16 cellular contexts compared by ENCODE assay signal in the genomic region with DNA sequence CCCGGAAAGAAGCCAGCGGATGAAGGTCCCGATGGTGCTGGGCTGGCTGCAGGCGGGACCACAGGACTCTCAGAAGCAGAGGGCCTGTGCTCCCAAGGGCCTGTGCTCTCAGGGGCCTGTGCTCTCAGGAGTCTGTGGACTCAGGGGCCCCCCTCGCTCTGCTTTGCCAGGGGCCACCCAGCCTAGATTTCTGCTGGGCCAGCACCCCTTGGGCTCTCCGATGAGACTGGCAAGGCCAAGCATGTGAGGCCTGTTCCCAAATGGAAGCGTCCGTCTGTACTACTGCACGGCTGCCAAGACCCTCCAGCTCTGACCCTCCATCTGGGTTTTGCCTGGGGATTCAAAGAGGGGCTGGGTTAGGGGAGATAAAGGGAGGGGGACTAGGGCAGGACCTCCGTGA. TPM values are rescaled to one million over a fixed set of nuclear protein-coding genes. Genes with fewer than 3 reads are reported as not detected.
DNase-seq lines count a peak whose midpoint lies in the region; TF ChIP-seq lines count a peak whose summit lies in the region.
"Had no signal": no experiment of that assay in that cellular context is flagged by ENCODE, and none has a peak within 500 bp of the region (broad histone marks: within the 10 kb centered on the region; RNA-seq: fewer than 3 reads in every experiment).

No MANE protein-coding gene starts in this region.

- H3K36me3 Mint-ChIP-seq in chondrocyte (ENCODE audit: low read depth) (peaks cover 6% of the 10 kb centered on the region), nephron (ENCODE audit: low read depth) (peaks cover 20% of the 10 kb centered on the region), type B pancreatic cell (peaks cover 40% of the 10 kb centered on the region)
- H3K36me3 Mint-ChIP-seq: naive thymus-derived CD4-positive, alpha-beta T cell had no signal

- H3K4me3 ChIP-seq in right atrium auricular region = no peak overlapping the region
- H3K4me3 ChIP-seq in uterus = no peak overlapping the region
- H3K4me3 ChIP-seq: esophagus muscularis mucosa, psoas muscle had no signal

- peak overlapping the region; percentile 37 for H3K27ac ChIP-seq in right atrium auricular region
- H3K27ac ChIP-seq in uterus = no peak overlapping the region
- H3K27ac ChIP-seq: esophagus muscularis mucosa, psoas muscle had no signal

- H3K27me3 ChIP-seq in right atrium auricular region = no peaks in the 10 kb centered on the region
- H3K27me3 ChIP-seq in uterus = no peaks in the 10 kb centered on the region
- H3K27me3 ChIP-seq: dorsolateral prefrontal cortex, esophagus muscularis mucosa had no signal

- no peak for TF ChIP-seq CTCF in right atrium auricular region (IDR thresholded peaks at IDR 0.05)
- TF ChIP-seq CTCF in chondrocyte (IDR thresholded peaks at IDR 0.05) = no peak
- TF ChIP-seq CTCF in nephron (IDR thresholded peaks at IDR 0.05; ENCODE audit: unreplicated experiment in 3 of 3) = no peak
- TF ChIP-seq CTCF in type B pancreatic cell (conservative IDR thresholded peaks at IDR 0.05) = no peak
- TF ChIP-seq CTCF in uterus (IDR thresholded peaks at IDR 0.05) = no peak

- H3K36me3 ChIP-seq in right atrium auricular region = no peaks in the 10 kb centered on the region
- no peaks in the 10 kb centered on the region for H3K36me3 ChIP-seq in uterus
- H3K36me3 ChIP-seq: esophagus muscularis mucosa had no signal

- H3K27ac Mint-ChIP-seq in chondrocyte (ENCODE audit: unreplicated experiment) (peak overlapping the region; percentile 36), nephron (peak overlapping the region; percentile 63 to 84 (median 74)), type B pancreatic cell (peak overlapping the region; percentile 56)
- H3K27ac Mint-ChIP-seq: naive thymus-derived CD4-positive, alpha-beta T cell had no signal

- peaks cover 0 to 63% of the 10 kb centered on the region in 2 donors for H3K4me1 ChIP-seq in right atrium auricular region
- H3K4me1 ChIP-seq in uterus = no peaks in the 10 kb centered on the region

- intact Hi-C loops in cardiac septum (cut with DNase I) = loop anchor here (5.0 kb wide), 1 partner anchor 101 kb away; no protein-coding TSS in a partner anchor
- intact Hi-C loops in uterus (cut with DNase I; ENCODE audit: low total_unique reads) = no loop called here

- H3K9me3 ChIP-seq in right atrium auricular region = no peaks in the 10 kb centered on the region
- H3K9me3 ChIP-seq in uterus = no peaks in the 10 kb centered on the region
- H3K9me3 ChIP-seq: esophagus muscularis mucosa, psoas muscle had no signal

- H3K4me1 Mint-ChIP-seq in chondrocyte (ENCODE audit: low read depth) (peaks cover 59% of the 10 kb centered on the region), nephron (peaks cover 87% of the 10 kb centered on the region), type B pancreatic cell (ENCODE audit: unreplicated experiment) (peaks cover 61% of the 10 kb centered on the region)
- H3K4me1 Mint-ChIP-seq: naive thymus-derived CD4-positive, alpha-beta T cell had no signal

- DNase-seq in right atrium auricular region (ENCODE audit: low spot score) = no peak
- no peak for DNase-seq in cardiac septum (ENCODE audit: low spot score)
- no peak for DNase-seq in chondrocyte (ENCODE audit: low spot score)
- no peak for DNase-seq in type B pancreatic cell (ENCODE audit: extremely low spot score, unreplicated experiment)
- DNase-seq in uterus = no peak
- no peak for DNase-seq in effector CD8-positive, alpha-beta T cell (lab: John Stamatoyannopoulos, UW)
- DNase-seq in DMS 273 treated with DMSO at 0.1 percent for 48 hours (lab: John Stamatoyannopoulos, UW) = no peak
- DNase-seq: activated CD4-positive, alpha-beta T cell treated with anti-CD3 and anti-CD28 coated beads, Interleukin-2, amount 50 U/mL, for 1 hour; activated CD8-positive, alpha-beta memory T cell treated with anti-CD3 and anti-CD28 coated beads, Interleukin-2, amount 50 U/mL, for 4 hours; activated effector memory CD4-positive, alpha-beta T cell treated with anti-CD3 and anti-CD28 coated beads, Interleukin-2, amount 50 U/mL, for 16 hours; naive thymus-derived CD4-positive, alpha-beta T cell; NCI-H2029 treated with DMSO at 0.1 percent for 48 hours had no signal

- no peak for TF ChIP-seq POLR2A in uterus (IDR thresholded peaks at IDR 0.05)

- H3K9me3 Mint-ChIP-seq in chondrocyte (ENCODE audit: low read depth) (no peaks in the 10 kb centered on the region), nephron (peaks cover 3% of the 10 kb centered on the region), type B pancreatic cell (peaks cover 6% of the 10 kb centered on the region)

- H3K27me3 Mint-ChIP-seq in chondrocyte (ENCODE audit: low read depth) (no peaks in the 10 kb centered on the region), nephron (ENCODE audit: low read depth) (peaks cover 6% of the 10 kb centered on the region), type B pancreatic cell (no peaks in the 10 kb centered on the region)

- no peak overlapping the region for H3K4me3 Mint-ChIP-seq in chondrocyte (ENCODE audit: unreplicated experiment)
- peak overlapping the region in 2 of 3 experiments; percentile 47 to 62 for H3K4me3 Mint-ChIP-seq in nephron
- no peak overlapping the region for H3K4me3 Mint-ChIP-seq in type B pancreatic cell
- H3K4me3 Mint-ChIP-seq: naive thymus-derived CD4-positive, alpha-beta T cell had no signal

RNA-seq across cellular contexts. Expression of a gene that starts 54.6 kb away (rescaled TPM):
- total RNA-seq in right atrium auricular region = 10 to 100 TPM; 27.2 to 34.5 TPM
- total RNA-seq in cardiac septum = 9.1 TPM
- total RNA-seq in chondrocyte = 42.4 to 51.9 TPM (median 50.4 TPM) in 3 replicates
- 42.6 and 49.5 TPM in 2 replicates for total RNA-seq in type B pancreatic cell (ENCODE audit: low replicate concordance)
- 10 to 100 TPM; 13.5 to 28.4 (median 20.1) TPM for total RNA-seq in uterus

Comparison
In these comparisons a context has a peak if more than half of its experiments do, and no peak if none do; other contexts are left out.
1. H3K27ac ChIP-seq: peak in right atrium auricular region (2 of 2); none in uterus (0 of 2).
2. H3K4me3 Mint-ChIP-seq: peak in nephron (2 of 3); none in chondrocyte (single experiment) and type B pancreatic cell (single experiment).
3. Peak in every context shown above with its lines, with median percentiles within 50 percentile points of each other: H3K27ac Mint-ChIP-seq.